Comparison of ENCODE assay signal across 8 cellular contexts in genomic region chr18:23515911-23516546, GRCh38. TPM values are rescaled to one million over a fixed set of nuclear protein-coding genes. Genes with fewer than 3 reads are reported as not detected.
DNase-seq lines count a peak whose midpoint lies in the region; ATAC-seq and TF ChIP-seq lines count a peak whose summit lies in the region.

No MANE protein-coding gene starts in this region.

- peak overlapping the region; percentile 62 for H3K27ac Mint-ChIP-seq in activated T-helper 2 cell treated with anti-CD3 and anti-CD28 coated beads, Interferon-gamma antibody, Interleukin-2, Interleukin-4, amounts not matched to agents 10 μg/mL and 5 μg/mL and 100 μg/mL, durations not matched to agents 14 hours and 24 hours and 36 hours

- H3K9me3 ChIP-seq in thoracic aorta: no peaks in the 10 kb centered on the region

- ATAC-seq in GM21717 (IDR thresholded peaks at IDR 0.05; ENCODE audit: unreplicated experiment): peak; percentile 71
- peak; percentile 70 for ATAC-seq in thoracic aorta (ENCODE audit: insufficient number of reproducible peaks, low FRiP score, low read depth)

- DNase-seq in DMS53 (lab: John Stamatoyannopoulos, UW) (peak; percentile 85), RWPE1 (ENCODE audit: low spot score) (peak; percentile 50), fibroblast of villous mesenchyme (ENCODE audit: low read depth) (peak; percentile 90), occipital lobe (lab: John Stamatoyannopoulos, UW) (peak; percentile 72), thoracic aorta (ENCODE audit: low spot score) (no peak)
- DNase-seq in activated T-helper 2 cell treated with anti-CD3 and anti-CD28 coated beads, Interferon-gamma antibody, Interleukin-2, Interleukin-4, amounts not matched to agents 10 μg/mL and 5 μg/mL and 100 μg/mL, durations not matched to agents 14 hours and 24 hours and 36 hours (ENCODE audit: low spot score): peak; percentile 69

- H3K36me3 ChIP-seq in thoracic aorta: peaks cover 37% of the 10 kb centered on the region

- POLR2A ChIA-PET in RWPE1 (lab: Yijun Ruan, JAX; ENCODE audit: low non-redundant PET): no interaction called here

- no peak overlapping the region for H3K4me3 ChIP-seq in fibroblast of villous mesenchyme (ENCODE audit: low read depth, low read length)
- no peak overlapping the region for H3K4me3 ChIP-seq in thoracic aorta

- H3K4me1 ChIP-seq in thoracic aorta (ENCODE audit: control insufficient read depth in 1 of 2, low read depth in 2 of 2): no peaks in the 10 kb centered on the region

- H3K27me3 ChIP-seq in thoracic aorta (replicated peaks; ENCODE audit: insufficient read depth): no peaks in the 10 kb centered on the region

- no peak overlapping the region for H3K4me3 Mint-ChIP-seq in activated T-helper 2 cell treated with anti-CD3 and anti-CD28 coated beads, Interferon-gamma antibody, Interleukin-2, Interleukin-4, amounts not matched to agents 10 μg/mL and 5 μg/mL and 100 μg/mL, durations not matched to agents 14 hours and 24 hours and 36 hours (ENCODE audit: low read depth)

- H3K27ac ChIP-seq in RWPE1 (peak overlapping the region; percentile 55), thoracic aorta (no peak overlapping the region)

- no peaks in the 10 kb centered on the region for H3K27me3 Mint-ChIP-seq in activated T-helper 2 cell treated with anti-CD3 and anti-CD28 coated beads, Interferon-gamma antibody, Interleukin-2, Interleukin-4, amounts not matched to agents 10 μg/mL and 5 μg/mL and 100 μg/mL, durations not matched to agents 14 hours and 24 hours and 36 hours (ENCODE audit: low read depth)

- H3K4me1 Mint-ChIP-seq in activated T-helper 2 cell treated with anti-CD3 and anti-CD28 coated beads, Interferon-gamma antibody, Interleukin-2, Interleukin-4, amounts not matched to agents 10 μg/mL and 5 μg/mL and 100 μg/mL, durations not matched to agents 14 hours and 24 hours and 36 hours (ENCODE audit: low read depth): peaks cover 13% of the 10 kb centered on the region

- TF ChIP-seq CTCF in LNCAP (IDR thresholded peaks at IDR 0.05) (peak; percentile 95), RWPE1 (conservative IDR thresholded peaks at IDR 0.05; ENCODE audit: low read depth) (peak; percentile 91), fibroblast of villous mesenchyme (IDR thresholded peaks at IDR 0.05; ENCODE audit: insufficient read depth, low read depth, low read length) (peak; percentile 96), thoracic aorta (IDR thresholded peaks at IDR 0.05) (peak; percentile 82)

- intact Hi-C loops in activated T-helper 2 cell treated with anti-CD3 and anti-CD28 coated beads, Interferon-gamma antibody, Interleukin-2, Interleukin-4, amounts not matched to agents 10 μg/mL and 5 μg/mL and 100 μg/mL, durations not matched to agents 14 hours and 24 hours and 36 hours (cut with micrococcal nuclease): loop anchor here (1.0 kb wide), 1 partner anchor 71 kb away; no protein-coding TSS in a partner anchor

- CTCF ChIA-PET in RWPE1 (lab: Yijun Ruan, JAX): interaction anchor here (0.5 to 1.4 kb wide), 4 partner anchors 11 to 296 kb away, joined by 3 to 9 read pairs (median 4); no protein-coding TSS in a partner anchor

- H3K9me3 Mint-ChIP-seq in activated T-helper 2 cell treated with anti-CD3 and anti-CD28 coated beads, Interferon-gamma antibody, Interleukin-2, Interleukin-4, amounts not matched to agents 10 μg/mL and 5 μg/mL and 100 μg/mL, durations not matched to agents 14 hours and 24 hours and 36 hours: no peaks in the 10 kb centered on the region

- peaks cover 64% of the 10 kb centered on the region for H3K36me3 Mint-ChIP-seq in activated T-helper 2 cell treated with anti-CD3 and anti-CD28 coated beads, Interferon-gamma antibody, Interleukin-2, Interleukin-4, amounts not matched to agents 10 μg/mL and 5 μg/mL and 100 μg/mL, durations not matched to agents 14 hours and 24 hours and 36 hours (ENCODE audit: low read depth)

RNA-seq across cellular contexts. Expression of gene RMC1, which starts 12.7 kb away (rescaled TPM):
- total RNA-seq in activated T-helper 2 cell treated with anti-CD3 and anti-CD28 coated beads, Interferon-gamma antibody, Interleukin-2, Interleukin-4, amounts not matched to agents 10 μg/mL and 5 μg/mL and 100 μg/mL, durations not matched to agents 14 hours and 24 hours and 36 hours: 42.9 and 50.5 TPM in 2 replicates
- total RNA-seq in fibroblast of villous mesenchyme: 19.0 and 32.0 TPM in 2 replicates
- total RNA-seq in occipital lobe: 37.0 TPM
- 10 to 100 TPM; 16.8 to 27.5 TPM for total RNA-seq in thoracic aorta
